In genomic region chr4:152301381-152301780, GRCh38 we compare ENCODE assay signal across 18 cellular contexts.
"Had no signal": no experiment of that assay in that cellular context is flagged by ENCODE, and none has a peak within 500 bp of the region (broad histone marks: within the 10 kb centered on the region; RNA-seq: fewer than 3 reads in every experiment).

No MANE protein-coding gene starts in this region.

- H3K27me3 Mint-ChIP-seq: type B pancreatic cell had no signal

- ATAC-seq: heart right ventricle; pancreas; right cardiac atrium; stimulated activated naive CD8-positive, alpha-beta T cell treated with anti-CD3 and anti-CD28 coated beads, Interleukin-15, Interleukin-2, amounts not matched to agents 100 U/mL and 50 U/mL, for 24 hours had no signal

- H3K27ac ChIP-seq: heart right ventricle, pancreas, suprapubic skin, thyroid gland, uterus had no signal

- H3K4me1 Mint-ChIP-seq: naive B cell had no signal

- H3K4me1 ChIP-seq: pancreas, thyroid gland, uterus had no signal

- H3K4me3 Mint-ChIP-seq: naive B cell, nephron, type B pancreatic cell had no signal

- DNase-seq: effector CD4-positive, alpha-beta T cell; heart right ventricle; hypothalamus; kidney glomerular epithelial cell; mesendoderm; naive B cell; occipital lobe; pancreas; right cardiac atrium; stimulated activated CD4-positive, alpha-beta T cell treated with anti-CD3 and anti-CD28 coated beads, Interleukin-2, amount 100 ng/mL, for 48 hours; stimulated activated naive CD8-positive, alpha-beta T cell treated with anti-CD3 and anti-CD28 coated beads, Interleukin-15, Interleukin-2, amounts not matched to agents 100 U/mL and 50 U/mL, for 24 hours; thyroid gland; uterus had no signal

- H3K9me3 ChIP-seq: heart right ventricle, pancreas, suprapubic skin, thyroid gland, uterus had no signal

- H3K4me3 ChIP-seq: heart right ventricle, pancreas, smooth muscle cell, suprapubic skin, thyroid gland, uterus had no signal

- H3K36me3 Mint-ChIP-seq: type B pancreatic cell had no signal

- H3K36me3 ChIP-seq: heart right ventricle, pancreas, suprapubic skin, thyroid gland, uterus had no signal

- H3K9me3 Mint-ChIP-seq: naive B cell, nephron, type B pancreatic cell had no signal

- H3K27ac Mint-ChIP-seq: nephron, progenitor cell of endocrine pancreas, type B pancreatic cell had no signal

- H3K4me2 ChIP-seq: smooth muscle cell had no signal

- H3K27me3 ChIP-seq: heart right ventricle, pancreas, suprapubic skin, thyroid gland, uterus had no signal
